ENCODE assay signal across 10 cellular contexts in genomic region chr6:29886686-29887085, GRCh38. TPM values are rescaled to one million over a fixed set of nuclear protein-coding genes. Genes with fewer than 3 reads are reported as not detected.
DNase-seq lines count a peak whose midpoint lies in the region; ATAC-seq and TF ChIP-seq lines count a peak whose summit lies in the region.
"Had no signal": no experiment of that assay in that cellular context is flagged by ENCODE, and none has a peak within 500 bp of the region (broad histone marks: within the 10 kb centered on the region; RNA-seq: fewer than 3 reads in every experiment).

No MANE protein-coding gene starts in this region.

- H3K4me3 ChIP-seq in breast epithelium: peak overlapping the region in 1 of 3 donors; percentile 93
- peak overlapping the region; percentile 64 to 72 (median 65) for H3K4me3 ChIP-seq in right lobe of liver
- peak overlapping the region; percentile 86 for H3K4me3 ChIP-seq in thoracic aorta

- peaks cover 4% of the 10 kb centered on the region for H3K36me3 Mint-ChIP-seq in MCF 10A (ENCODE audit: insufficient read depth, unreplicated experiment)
- H3K36me3 Mint-ChIP-seq in activated CD8-positive, alpha-beta T cell treated with anti-CD3 and anti-CD28 coated beads, Interleukin-2, amount 10 ng/mL, durations not matched to agents 7 days and 5 days (ENCODE audit: low read depth): peaks cover 7% of the 10 kb centered on the region

- no peak for DNase-seq in MCF 10A (ENCODE audit: unreplicated experiment)
- no peak for DNase-seq in breast epithelium (ENCODE audit: low spot score in 2 of 2)
- no peak for DNase-seq in activated CD8-positive, alpha-beta T cell treated with anti-CD3 and anti-CD28 coated beads, Interleukin-2, amount 10 ng/mL, durations not matched to agents 7 days and 5 days
- DNase-seq in right lobe of liver: no peak
- no peak for DNase-seq in thoracic aorta (ENCODE audit: low spot score)
- no peak for DNase-seq in stimulated activated CD4-positive, alpha-beta T cell treated with anti-CD3 and anti-CD28 coated beads, Interleukin-15, amount 100 ng/mL, for 24 hours
- DNase-seq in cerebellum (ENCODE audit: low spot score): no peak
- no peak for DNase-seq in NCI-H1092 treated with DMSO at 0.1 percent for 48 hours (lab: John Stamatoyannopoulos, UW)
- DNase-seq: NCI-H526 treated with DMSO at 0.1 percent for 48 hours had no signal

- intact Hi-C loops in MCF 10A (cut with micrococcal nuclease) (no loop called here), breast epithelium (cut with DNase I; ENCODE audit: low total_unique reads) (no loop called here), right lobe of liver (cut with DNase I) (no loop called here)

- no peak for TF ChIP-seq POLR2A in breast epithelium (IDR thresholded peaks at IDR 0.05)
- no peak for TF ChIP-seq POLR2A in right lobe of liver (IDR thresholded peaks at IDR 0.05)

- no peaks in the 10 kb centered on the region for H3K27me3 Mint-ChIP-seq in MCF 10A (ENCODE audit: insufficient read depth, unreplicated experiment)
- peaks cover 8% of the 10 kb centered on the region for H3K27me3 Mint-ChIP-seq in activated CD8-positive, alpha-beta T cell treated with anti-CD3 and anti-CD28 coated beads, Interleukin-2, amount 10 ng/mL, durations not matched to agents 7 days and 5 days (ENCODE audit: low read depth)

- CTCF ChIA-PET in MCF 10A (lab: Yijun Ruan, JAX): interaction anchor here (0.6 to 0.7 kb wide), 2 partner anchors 38 to 83 kb away, joined by 3 to 4 read pairs; no protein-coding TSS in a partner anchor
- CTCF ChIA-PET in activated CD8-positive, alpha-beta T cell treated with anti-CD3 and anti-CD28 coated beads, Interleukin-2, amount 10 ng/mL, durations not matched to agents 7 days and 5 days (lab: Charles Lee): no interaction called here

- H3K4me1 Mint-ChIP-seq in MCF 10A (ENCODE audit: insufficient read depth, unreplicated experiment): peaks cover 6% of the 10 kb centered on the region
- peaks cover 15% of the 10 kb centered on the region for H3K4me1 Mint-ChIP-seq in activated CD8-positive, alpha-beta T cell treated with anti-CD3 and anti-CD28 coated beads, Interleukin-2, amount 10 ng/mL, durations not matched to agents 7 days and 5 days (ENCODE audit: low read depth)

- no peak for TF ChIP-seq CTCF in MCF 10A (IDR thresholded peaks at IDR 0.05; ENCODE audit: unreplicated experiment)
- no peak for TF ChIP-seq CTCF in breast epithelium (IDR thresholded peaks at IDR 0.05)
- TF ChIP-seq CTCF in right lobe of liver (IDR thresholded peaks at IDR 0.05): no peak
- no peak for TF ChIP-seq CTCF in thoracic aorta (IDR thresholded peaks at IDR 0.05)

- BruUV-seq in MCF 10A (replicated peaks; lab: Mats Ljungman, UMichigan): TSS peak; percentile 60

- no peaks in the 10 kb centered on the region for H3K9me3 Mint-ChIP-seq in MCF 10A (ENCODE audit: unreplicated experiment)
- H3K9me3 Mint-ChIP-seq in activated CD8-positive, alpha-beta T cell treated with anti-CD3 and anti-CD28 coated beads, Interleukin-2, amount 10 ng/mL, durations not matched to agents 7 days and 5 days (ENCODE audit: insufficient read depth): peaks cover 7% of the 10 kb centered on the region

- H3K9me3 ChIP-seq in breast epithelium (no peaks in the 10 kb centered on the region), right lobe of liver (no peaks in the 10 kb centered on the region), thoracic aorta (no peaks in the 10 kb centered on the region)

- H3K36me3 ChIP-seq in breast epithelium (no peaks in the 10 kb centered on the region), right lobe of liver (no peaks in the 10 kb centered on the region), thoracic aorta (no peaks in the 10 kb centered on the region)

- no peaks in the 10 kb centered on the region for H3K27me3 ChIP-seq in breast epithelium
- H3K27me3 ChIP-seq in right lobe of liver: no peaks in the 10 kb centered on the region
- no peaks in the 10 kb centered on the region for H3K27me3 ChIP-seq in thoracic aorta (replicated peaks; ENCODE audit: insufficient read depth)

- H3K27ac ChIP-seq in breast epithelium: peak overlapping the region in 1 of 2 donors; percentile 99
- H3K27ac ChIP-seq in right lobe of liver: peak overlapping the region; percentile 73 to 91 (median 87)
- peak overlapping the region in 1 of 2 donors; percentile 96 for H3K27ac ChIP-seq in thoracic aorta

- POLR2A ChIA-PET in MCF 10A (lab: Yijun Ruan, JAX): interaction anchor here (1.2 to 1.3 kb wide), 2 partner anchors 55 to 81 kb away, joined by 3 to 6 read pairs; partner anchors contain the start of gene HLA-A
- POLR2A ChIA-PET in activated CD8-positive, alpha-beta T cell treated with anti-CD3 and anti-CD28 coated beads, Interleukin-2, amount 10 ng/mL, durations not matched to agents 7 days and 5 days (lab: Charles Lee): interaction anchor here (1.2 kb wide), 1 partner anchor 40 kb away, joined by 5 read pairs; no protein-coding TSS in a partner anchor

- H3K4me3 Mint-ChIP-seq in MCF 10A (ENCODE audit: unreplicated experiment): peak overlapping the region; percentile 80
- H3K4me3 Mint-ChIP-seq in activated CD8-positive, alpha-beta T cell treated with anti-CD3 and anti-CD28 coated beads, Interleukin-2, amount 10 ng/mL, durations not matched to agents 7 days and 5 days: peak overlapping the region; percentile 80

- H3K4me1 ChIP-seq in breast epithelium (no peaks in the 10 kb centered on the region), right lobe of liver (peaks cover 0 to 7% (median 0%) of the 10 kb centered on the region in 4 donors), thoracic aorta (ENCODE audit: control insufficient read depth in 1 of 2, low read depth in 2 of 2) (peaks cover 0 to 4% of the 10 kb centered on the region in 2 donors)

- peak overlapping the region; percentile 92 for H3K27ac Mint-ChIP-seq in MCF 10A (ENCODE audit: low read depth, unreplicated experiment)
- no peak overlapping the region for H3K27ac Mint-ChIP-seq in activated CD8-positive, alpha-beta T cell treated with anti-CD3 and anti-CD28 coated beads, Interleukin-2, amount 10 ng/mL, durations not matched to agents 7 days and 5 days

- ATAC-seq in activated CD8-positive, alpha-beta T cell treated with anti-CD3 and anti-CD28 coated beads, Interleukin-2, amount 10 ng/mL, durations not matched to agents 7 days and 5 days: no peak
- ATAC-seq in right lobe of liver: peak in 3 of 4 donors; percentile 4 to 7 (median 4)
- no peak for ATAC-seq in thoracic aorta (ENCODE audit: insufficient number of reproducible peaks, low FRiP score, low read depth)

- WGBS in right lobe of liver (ENCODE audit: insufficient coverage, low coverage, low lambda C conversion rate, missing lambda C conversion rate): 12% methylated on average over 5 of the region's 5 CpGs

RNA-seq across cellular contexts. Expression of gene HLA-A, which starts 55.6 kb away (rescaled TPM):
- 139 and 217 TPM in 2 replicates for total RNA-seq in MCF 10A (2022)
- 100 to 1,000 TPM; 327 to 617 (median 473) TPM for total RNA-seq in breast epithelium
- 1,000 to 10,000 TPM; 1,178 to 1,183 TPM for total RNA-seq in activated CD8-positive, alpha-beta T cell treated with anti-CD3 and anti-CD28 coated beads, Interleukin-2, amount 10 ng/mL, durations not matched to agents 7 days and 5 days
- total RNA-seq in right lobe of liver: 100 to 1,000 TPM; 107 to 561 (median 406) TPM
- total RNA-seq in thoracic aorta: 100 to 1,000 TPM; 525 to 870 TPM
- total RNA-seq in cerebellum: 38.9 TPM

RNA-seq across cellular contexts. Expression of gene HLA-G, which starts 59.1 kb away (rescaled TPM):
- not detected in 2 replicates for total RNA-seq in MCF 10A (2022)
- not detected for total RNA-seq in breast epithelium
- total RNA-seq in activated CD8-positive, alpha-beta T cell treated with anti-CD3 and anti-CD28 coated beads, Interleukin-2, amount 10 ng/mL, durations not matched to agents 7 days and 5 days: 1 to 10 TPM; 2.9 to 4.6 TPM
- total RNA-seq in right lobe of liver: 1 to 10 TPM in 1 of 6 experiments, under 1 TPM in 1, not detected in 4; 0.20 to 2.0 TPM
- under 1 TPM in 1 of 2 donors, not detected in 1; 0.85 TPM for total RNA-seq in thoracic aorta
- not detected for total RNA-seq in cerebellum
- total RNA-seq: left ventricle myocardium superior had no signal

Comparison
In these comparisons a context has a peak if more than half of its experiments do, and no peak if none do; other contexts are left out.
1. ATAC-seq: peak in right lobe of liver (3 of 4); none in activated CD8-positive, alpha-beta T cell treated with anti-CD3 and anti-CD28 coated beads, Interleukin-2, amount 10 ng/mL, durations not matched to agents 7 days and 5 days (single experiment) and thoracic aorta (single experiment).